ENCODE assay signal across 15 cellular contexts in genomic region chr4:81891005-81891795, GRCh38.
DNase-seq lines count a peak whose midpoint lies in the region; ATAC-seq and TF ChIP-seq lines count a peak whose summit lies in the region.
"Had no signal": no experiment of that assay in that cellular context is flagged by ENCODE, and none has a peak within 500 bp of the region (broad histone marks: within the 10 kb centered on the region; RNA-seq: fewer than 3 reads in every experiment).

No MANE protein-coding gene starts in this region.

- intact Hi-C loops in thyroid gland (cut with DNase I) (no loop called here), CD14-positive monocyte (cut with micrococcal nuclease) (no loop called here)

- no peaks in the 10 kb centered on the region for H3K27me3 ChIP-seq in ectodermal cell (ENCODE audit: control insufficient read depth, insufficient read depth, low read length, poor library complexity, severe bottlenecking)
- no peaks in the 10 kb centered on the region for H3K27me3 ChIP-seq in thyroid gland
- H3K27me3 ChIP-seq: BE2C had no signal

- H3K9me3 Mint-ChIP-seq in activated CD8-positive, alpha-beta memory T cell treated with anti-CD3 and anti-CD28 coated beads, Interleukin-2, amount 10 ng/mL, durations not matched to agents 7 days and 5 days (ENCODE audit: low read depth), result no peaks in the 10 kb centered on the region
- H3K9me3 Mint-ChIP-seq in CD14-positive monocyte, result peaks cover 0 to 7% (median 0%) of the 10 kb centered on the region in 7 donors
- H3K9me3 Mint-ChIP-seq: CD8-positive, alpha-beta T cell had no signal

- no peak overlapping the region for H3K27ac Mint-ChIP-seq in activated CD8-positive, alpha-beta memory T cell treated with anti-CD3 and anti-CD28 coated beads, Interleukin-2, amount 10 ng/mL, durations not matched to agents 7 days and 5 days
- H3K27ac Mint-ChIP-seq in CD14-positive monocyte, result peak overlapping the region in 1 of 7 donors; percentile 29
- H3K27ac Mint-ChIP-seq: CD8-positive, alpha-beta T cell; IgD-negative memory B cell had no signal

- H3K4me1 Mint-ChIP-seq in activated CD8-positive, alpha-beta memory T cell treated with anti-CD3 and anti-CD28 coated beads, Interleukin-2, amount 10 ng/mL, durations not matched to agents 7 days and 5 days, result no peaks in the 10 kb centered on the region
- no peaks in the 10 kb centered on the region for H3K4me1 Mint-ChIP-seq in CD14-positive monocyte
- H3K4me1 Mint-ChIP-seq: IgD-negative memory B cell had no signal

- peak; percentile 60 for DNase-seq in ELF-1 (ENCODE audit: low read depth, low spot score)
- DNase-seq in NCI-H146 (lab: John Stamatoyannopoulos, UW), result peak; percentile 61
- peak; percentile 75 for DNase-seq in retina
- DNase-seq in activated CD8-positive, alpha-beta memory T cell treated with anti-CD3 and anti-CD28 coated beads, Interleukin-2, amount 10 ng/mL, durations not matched to agents 7 days and 5 days, result no peak
- no peak for DNase-seq in thyroid gland
- no peak for DNase-seq in CD14-positive monocyte (ENCODE audit: low spot score)
- DNase-seq: BE2C; Caco-2; CD8-positive, alpha-beta T cell; DND-41; GF-D8 had no signal

- H3K27ac ChIP-seq in ectodermal cell (ENCODE audit: insufficient read depth, low read depth, low read length, poor library complexity, severe bottlenecking) (peak overlapping the region; percentile 2), thyroid gland (no peak overlapping the region)
- H3K27ac ChIP-seq: C4-2B had no signal

- no peaks in the 10 kb centered on the region for H3K36me3 ChIP-seq in ectodermal cell (ENCODE audit: control insufficient read depth, insufficient read depth, low read length)
- H3K36me3 ChIP-seq in thyroid gland, result no peaks in the 10 kb centered on the region
- H3K36me3 ChIP-seq: BE2C had no signal

- no peak for TF ChIP-seq CTCF in thyroid gland (IDR thresholded peaks at IDR 0.05)
- no peak for TF ChIP-seq CTCF in CD14-positive monocyte (IDR thresholded peaks at IDR 0.05)

- no peak overlapping the region for H3K4me3 Mint-ChIP-seq in activated CD8-positive, alpha-beta memory T cell treated with anti-CD3 and anti-CD28 coated beads, Interleukin-2, amount 10 ng/mL, durations not matched to agents 7 days and 5 days
- no peak overlapping the region for H3K4me3 Mint-ChIP-seq in CD14-positive monocyte
- H3K4me3 Mint-ChIP-seq: CD8-positive, alpha-beta T cell; IgD-negative memory B cell had no signal

- H3K4me3 ChIP-seq in ectodermal cell (ENCODE audit: insufficient read depth, low read depth, low read length), result no peak overlapping the region
- no peak overlapping the region for H3K4me3 ChIP-seq in thyroid gland (replicated peaks in 1 of 3)

- H3K27me3 Mint-ChIP-seq in activated CD8-positive, alpha-beta memory T cell treated with anti-CD3 and anti-CD28 coated beads, Interleukin-2, amount 10 ng/mL, durations not matched to agents 7 days and 5 days, result peaks cover 19% of the 10 kb centered on the region
- H3K27me3 Mint-ChIP-seq in CD14-positive monocyte (ENCODE audit: low read depth in 3 of 3), result peaks cover 2 to 3% (median 2%) of the 10 kb centered on the region in 3 donors

- no peak for ATAC-seq in activated CD8-positive, alpha-beta memory T cell treated with anti-CD3 and anti-CD28 coated beads, Interleukin-2, amount 10 ng/mL, durations not matched to agents 7 days and 5 days
- ATAC-seq: CD8-positive, alpha-beta T cell; HCT116 had no signal

- TF ChIP-seq POLR2A in thyroid gland (IDR thresholded peaks at IDR 0.05), result no peak

- CTCF ChIA-PET in activated CD8-positive, alpha-beta memory T cell treated with anti-CD3 and anti-CD28 coated beads, Interleukin-2, amount 10 ng/mL, durations not matched to agents 7 days and 5 days (lab: Charles Lee), result no interaction called here

- H3K4me1 ChIP-seq in ectodermal cell (ENCODE audit: control insufficient read depth, insufficient read depth, low read length) (peaks cover 5% of the 10 kb centered on the region), thyroid gland (no peaks in the 10 kb centered on the region)
- H3K4me1 ChIP-seq: BE2C, Caco-2 had no signal

- WGBS in ectodermal cell, 2 experiments, result 26 to 30% methylated on average over 7 of the region's 7 CpGs
- WGBS in thyroid gland, 2 donors, result 40 to 50% methylated on average over 7 of the region's 7 CpGs

- no peaks in the 10 kb centered on the region for H3K36me3 Mint-ChIP-seq in activated CD8-positive, alpha-beta memory T cell treated with anti-CD3 and anti-CD28 coated beads, Interleukin-2, amount 10 ng/mL, durations not matched to agents 7 days and 5 days
- H3K36me3 Mint-ChIP-seq in CD14-positive monocyte, result no peaks in the 10 kb centered on the region
- H3K36me3 Mint-ChIP-seq: CD8-positive, alpha-beta T cell; IgD-negative memory B cell had no signal

- H3K9me3 ChIP-seq in ectodermal cell (ENCODE audit: control insufficient read depth, low read length) (peaks cover under 1% of the 10 kb centered on the region), thyroid gland (no peaks in the 10 kb centered on the region)
- H3K9me3 ChIP-seq: BE2C had no signal

Comparison
In these comparisons a context has a peak if more than half of its experiments do, and no peak if none do; other contexts are left out.
1. DNase-seq: peak in ELF-1 (single experiment), NCI-H146 (single experiment) and retina (single experiment); none in activated CD8-positive, alpha-beta memory T cell treated with anti-CD3 and anti-CD28 coated beads, Interleukin-2, amount 10 ng/mL, durations not matched to agents 7 days and 5 days (single experiment), thyroid gland (0 of 2) and CD14-positive monocyte (single experiment).